8 cellular contexts compared by ENCODE assay signal in the genomic region with DNA sequence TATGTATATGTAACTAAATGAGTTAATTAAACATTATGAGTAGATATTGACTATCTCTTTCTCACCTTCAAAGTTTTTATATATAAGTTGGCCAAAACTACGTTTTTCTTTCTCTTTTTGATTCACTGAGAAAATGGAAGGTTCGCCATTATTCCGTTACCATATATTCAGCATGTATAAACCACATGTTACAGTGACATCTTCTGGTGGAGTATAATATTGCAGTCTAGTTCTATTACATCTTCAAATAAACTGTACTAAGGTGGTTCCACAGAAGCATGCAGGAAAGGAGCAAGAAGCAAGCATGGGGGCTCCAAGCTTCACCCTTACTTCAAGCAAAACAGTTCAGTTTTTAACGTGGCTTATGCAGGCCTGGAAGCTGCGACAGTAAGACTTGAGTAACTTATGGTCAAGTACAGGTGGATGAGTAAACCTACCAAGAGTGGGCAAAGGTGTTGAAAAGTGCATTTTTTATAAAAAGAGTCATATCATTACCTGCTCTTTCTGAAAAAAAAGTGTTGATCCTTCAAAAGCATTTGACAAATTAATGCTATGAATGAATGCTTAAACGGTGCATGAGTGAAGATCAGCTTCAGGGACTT.
DNase-seq lines count a peak whose midpoint lies in the region; ATAC-seq and TF ChIP-seq lines count a peak whose summit lies in the region.

No MANE protein-coding gene starts in this region.

- peak overlapping the region; percentile 61 for H3K4me3 ChIP-seq in CD4-positive, CD25-positive, alpha-beta regulatory T cell (ENCODE audit: low read depth, low read length)
- H3K4me3 ChIP-seq in kidney epithelial cell (ENCODE audit: low read depth, low read length) = no peak overlapping the region
- H3K4me3 ChIP-seq in tibial artery = no peak overlapping the region
- H3K4me3 ChIP-seq in effector memory CD4-positive, alpha-beta T cell (ENCODE audit: insufficient read depth, low read depth, low read length, poor library complexity, severe bottlenecking) = no peak overlapping the region

- TF ChIP-seq CTCF in kidney epithelial cell (IDR thresholded peaks at IDR 0.05; ENCODE audit: insufficient read depth, low read length, poor library complexity, severe bottlenecking) (peak; percentile 60), tibial artery (IDR thresholded peaks at IDR 0.05) (peak; percentile 64 to 68)

- H3K4me1 ChIP-seq in CD4-positive, CD25-positive, alpha-beta regulatory T cell (ENCODE audit: control insufficient read depth, insufficient read depth, low read length, poor library complexity, severe bottlenecking) = no peaks in the 10 kb centered on the region
- no peaks in the 10 kb centered on the region for H3K4me1 ChIP-seq in tibial artery
- H3K4me1 ChIP-seq in effector memory CD4-positive, alpha-beta T cell (ENCODE audit: control insufficient read depth, insufficient read depth, low read length, poor library complexity, severe bottlenecking) = no peaks in the 10 kb centered on the region

- peaks cover 23% of the 10 kb centered on the region for H3K27me3 Mint-ChIP-seq in CD4-positive, CD25-positive, alpha-beta regulatory T cell

- H3K9me3 Mint-ChIP-seq in CD4-positive, CD25-positive, alpha-beta regulatory T cell = no peaks in the 10 kb centered on the region

- ATAC-seq in CD4-positive, CD25-positive, alpha-beta regulatory T cell (ENCODE audit: low read depth in 2 of 2) = peak; percentile 61 to 91
- ATAC-seq in GM18873 (IDR thresholded peaks at IDR 0.05; ENCODE audit: low FRiP score, unreplicated experiment) (peak; percentile 76), HG03457 (IDR thresholded peaks at IDR 0.05; ENCODE audit: unreplicated experiment) (peak; percentile 63)

- H3K4me1 Mint-ChIP-seq in CD4-positive, CD25-positive, alpha-beta regulatory T cell = peaks cover 0 to 5% (median 0%) of the 10 kb centered on the region in 4 donors

- no peaks in the 10 kb centered on the region for H3K36me3 ChIP-seq in CD4-positive, CD25-positive, alpha-beta regulatory T cell (ENCODE audit: control insufficient read depth, insufficient read depth, low read length)
- H3K36me3 ChIP-seq in kidney epithelial cell (ENCODE audit: control insufficient read depth, insufficient read depth, low read length) (no peaks in the 10 kb centered on the region), tibial artery (no peaks in the 10 kb centered on the region)
- H3K36me3 ChIP-seq in effector memory CD4-positive, alpha-beta T cell (ENCODE audit: control insufficient read depth, insufficient read depth, low read length) = no peaks in the 10 kb centered on the region

- H3K27ac Mint-ChIP-seq in CD4-positive, CD25-positive, alpha-beta regulatory T cell = no peak overlapping the region

- in situ Hi-C loops in T47D (cut with HindIII; ENCODE audit: low pct_unique_long_range_greater_than_20kb, low sequenced_read_pairs) = no loop called here

- peaks cover 2% of the 10 kb centered on the region for H3K27me3 ChIP-seq in CD4-positive, CD25-positive, alpha-beta regulatory T cell (ENCODE audit: control insufficient read depth, insufficient read depth, low read length)
- H3K27me3 ChIP-seq in kidney epithelial cell (ENCODE audit: control insufficient read depth, insufficient read depth, low read length) (no peaks in the 10 kb centered on the region), tibial artery (peaks cover 0 to 5% of the 10 kb centered on the region in 2 donors)
- H3K27me3 ChIP-seq in effector memory CD4-positive, alpha-beta T cell (replicated peaks; ENCODE audit: control insufficient read depth, insufficient read depth, low read length, poor library complexity, severe bottlenecking) = no peaks in the 10 kb centered on the region

- intact Hi-C loops in tibial artery (cut with DNase I; ENCODE audit: low total_unique reads) = loop anchor here (10.0 kb wide), 1 partner anchor 1115 kb away; no protein-coding TSS in a partner anchor

- peak in 2 of 3 donors; percentile 62 to 78 for DNase-seq in CD4-positive, CD25-positive, alpha-beta regulatory T cell
- DNase-seq in NCI-H748 treated with DMSO at 0.1 percent for 48 hours (lab: John Stamatoyannopoulos, UW) (peak; percentile 77), T47D (ENCODE audit: low read depth in 1 of 2, low spot score in 1 of 2) (peak; percentile 28 to 76), kidney epithelial cell (ENCODE audit: low read depth) (peak; percentile 18), tibial artery (no peak)
- no peak for DNase-seq in effector memory CD4-positive, alpha-beta T cell

- H3K36me3 Mint-ChIP-seq in CD4-positive, CD25-positive, alpha-beta regulatory T cell = no peaks in the 10 kb centered on the region

- H3K27ac ChIP-seq in CD4-positive, CD25-positive, alpha-beta regulatory T cell (ENCODE audit: insufficient read depth, low read length, poor library complexity, severe bottlenecking) = no peak overlapping the region
- no peak overlapping the region for H3K27ac ChIP-seq in tibial artery
- H3K27ac ChIP-seq in effector memory CD4-positive, alpha-beta T cell (ENCODE audit: insufficient read depth, low read length, poor library complexity, severe bottlenecking) = no peak overlapping the region

- no peak overlapping the region for H3K4me3 Mint-ChIP-seq in CD4-positive, CD25-positive, alpha-beta regulatory T cell

- no peaks in the 10 kb centered on the region for H3K9me3 ChIP-seq in CD4-positive, CD25-positive, alpha-beta regulatory T cell (ENCODE audit: control insufficient read depth in 2 of 2, low read length in 2 of 2)
- no peaks in the 10 kb centered on the region for H3K9me3 ChIP-seq in tibial artery
- H3K9me3 ChIP-seq in effector memory CD4-positive, alpha-beta T cell (ENCODE audit: control insufficient read depth, low read length) = no peaks in the 10 kb centered on the region

Comparison
In these comparisons a context has a peak if more than half of its experiments do, and no peak if none do; other contexts are left out.
1. DNase-seq: peak in CD4-positive, CD25-positive, alpha-beta regulatory T cell (2 of 3), NCI-H748 treated with DMSO at 0.1 percent for 48 hours (single experiment), T47D (2 of 2) and kidney epithelial cell (single experiment); none in tibial artery (0 of 2) and effector memory CD4-positive, alpha-beta T cell (0 of 3).
2. Peak in every context shown above with its lines, with median percentiles within 50 percentile points of each other: ATAC-seq.